ENCODE assay signal across 1 cellular context in genomic region chr2:207624170-207625013, GRCh38.
TF ChIP-seq lines count a peak whose summit lies in the region.

No MANE protein-coding gene starts in this region.

TF ChIP-seq in GM23338, 12 proteins besides CTCF, POLR2A, EP300 and RAD21 (continued from another document):
- TF ChIP-seq, protein P1, sequence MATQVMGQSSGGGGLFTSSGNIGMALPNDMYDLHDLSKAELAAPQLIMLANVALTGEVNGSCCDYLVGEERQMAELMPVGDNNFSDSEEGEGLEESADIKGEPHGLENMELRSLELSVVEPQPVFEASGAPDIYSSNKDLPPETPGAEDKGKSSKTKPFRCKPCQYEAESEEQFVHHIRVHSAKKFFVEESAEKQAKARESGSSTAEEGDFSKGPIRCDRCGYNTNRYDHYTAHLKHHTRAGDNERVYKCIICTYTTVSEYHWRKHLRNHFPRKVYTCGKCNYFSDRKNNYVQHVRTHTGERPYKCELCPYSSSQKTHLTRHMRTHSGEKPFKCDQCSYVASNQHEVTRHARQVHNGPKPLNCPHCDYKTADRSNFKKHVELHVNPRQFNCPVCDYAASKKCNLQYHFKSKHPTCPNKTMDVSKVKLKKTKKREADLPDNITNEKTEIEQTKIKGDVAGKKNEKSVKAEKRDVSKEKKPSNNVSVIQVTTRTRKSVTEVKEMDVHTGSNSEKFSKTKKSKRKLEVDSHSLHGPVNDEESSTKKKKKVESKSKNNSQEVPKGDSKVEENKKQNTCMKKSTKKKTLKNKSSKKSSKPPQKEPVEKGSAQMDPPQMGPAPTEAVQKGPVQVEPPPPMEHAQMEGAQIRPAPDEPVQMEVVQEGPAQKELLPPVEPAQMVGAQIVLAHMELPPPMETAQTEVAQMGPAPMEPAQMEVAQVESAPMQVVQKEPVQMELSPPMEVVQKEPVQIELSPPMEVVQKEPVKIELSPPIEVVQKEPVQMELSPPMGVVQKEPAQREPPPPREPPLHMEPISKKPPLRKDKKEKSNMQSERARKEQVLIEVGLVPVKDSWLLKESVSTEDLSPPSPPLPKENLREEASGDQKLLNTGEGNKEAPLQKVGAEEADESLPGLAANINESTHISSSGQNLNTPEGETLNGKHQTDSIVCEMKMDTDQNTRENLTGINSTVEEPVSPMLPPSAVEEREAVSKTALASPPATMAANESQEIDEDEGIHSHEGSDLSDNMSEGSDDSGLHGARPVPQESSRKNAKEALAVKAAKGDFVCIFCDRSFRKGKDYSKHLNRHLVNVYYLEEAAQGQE (IDR thresholded peaks at IDR 0.05; ENCODE audit: unreplicated experiment), result no peak
- TF ChIP-seq ZNF331 (CRISPR knock-in tag; IDR thresholded peaks at IDR 0.05; ENCODE audit: low read depth) (no peak), NANOG (IDR thresholded peaks at IDR 0.05; ENCODE audit: borderline replicate concordance) (no peak), STAT1 (IDR thresholded peaks at IDR 0.05; ENCODE audit: unreplicated experiment) (no peak)
